20 cellular contexts compared by ENCODE assay signal in genomic region chr18:47826157-47827074, GRCh38.
DNase-seq lines count a peak whose midpoint lies in the region; ATAC-seq and TF ChIP-seq lines count a peak whose summit lies in the region.
"Had no signal": no experiment of that assay in that cellular context is flagged by ENCODE, and none has a peak within 500 bp of the region (broad histone marks: within the 10 kb centered on the region; RNA-seq: fewer than 3 reads in every experiment).

No MANE protein-coding gene starts in this region.

- no peak overlapping the region for H3K4me3 ChIP-seq in colonic mucosa
- no peak overlapping the region for H3K4me3 ChIP-seq in mucosa of descending colon
- H3K4me3 ChIP-seq: BLaER1 treated with 17β-estradiol and CSF1 and Interleukin-3, amounts not matched to agents 10 nM and 100 nM; GM23248; ovary; stomach; tibial nerve had no signal

- no peak overlapping the region for H3K27ac ChIP-seq in colonic mucosa
- H3K27ac ChIP-seq: BLaER1 treated with 17β-estradiol and CSF1 and Interleukin-3, amounts not matched to agents 10 nM and 100 nM; GM23248; HL-60; ovary; stomach; tibial nerve had no signal

- intact Hi-C loops in colonic mucosa (cut with DNase I) (no loop called here), mucosa of descending colon (cut with DNase I, micrococcal nuclease) (no loop called here)

- ATAC-seq in mucosa of descending colon (peak; percentile 75), HG03457 (IDR thresholded peaks at IDR 0.05; ENCODE audit: unreplicated experiment) (no peak)
- no peak for ATAC-seq in stimulated activated naive CD8-positive, alpha-beta T cell treated with anti-CD3 and anti-CD28 coated beads, Interleukin-15, Interleukin-2, amounts not matched to agents 100 U/mL and 50 U/mL, for 24 hours
- ATAC-seq: SK-N-SH treated with all-trans-retinoic acid at 6 μM for 48 hours had no signal

- DNase-seq in DMS79 (lab: John Stamatoyannopoulos, UW) (peak; percentile 81), KBM-7 (peak; percentile 26), colonic mucosa (peak; percentile 22), mucosa of descending colon (peak in 1 of 3 donors; percentile 30)
- DNase-seq in stimulated activated naive CD8-positive, alpha-beta T cell treated with anti-CD3 and anti-CD28 coated beads, Interleukin-15, Interleukin-2, amounts not matched to agents 100 U/mL and 50 U/mL, for 24 hours, result no peak
- no peak for DNase-seq in activated CD4-positive, alpha-beta T cell treated with anti-CD3 and anti-CD28 coated beads for 48 hours
- DNase-seq: activated naive CD4-positive, alpha-beta T cell treated with Interleukin-2 at 50 U/mL for 16 hours; DND-41; GM23248; islet precursor cell; NCI-H1092; NCI-H2081; NCI-H774; ovary; stomach had no signal

- H3K4me1 ChIP-seq in colonic mucosa (no peaks in the 10 kb centered on the region), mucosa of descending colon (ENCODE audit: low read depth) (no peaks in the 10 kb centered on the region)
- H3K4me1 ChIP-seq: BLaER1 treated with 17β-estradiol and CSF1 and Interleukin-3, amounts not matched to agents 10 nM and 100 nM; stomach; tibial nerve had no signal

- H3K9ac ChIP-seq in colonic mucosa (ENCODE audit: low read depth in 2 of 2, low read length in 2 of 2), result no peak overlapping the region
- H3K9ac ChIP-seq: BLaER1 treated with 17β-estradiol and CSF1 and Interleukin-3, amounts not matched to agents 10 nM and 100 nM; GM23248 had no signal

- H3K36me3 ChIP-seq in colonic mucosa, result no peaks in the 10 kb centered on the region
- H3K36me3 ChIP-seq in mucosa of descending colon (ENCODE audit: low read depth), result no peaks in the 10 kb centered on the region
- H3K36me3 ChIP-seq: ovary had no signal

- no peaks in the 10 kb centered on the region for H3K27me3 ChIP-seq in colonic mucosa
- H3K27me3 ChIP-seq: BLaER1 treated with 17β-estradiol and CSF1 and Interleukin-3, amounts not matched to agents 10 nM and 100 nM; ovary; stomach; tibial nerve had no signal

- in situ Hi-C loops in KBM-7 (cut with MboI; ENCODE audit: low pct_unique_long_range_greater_than_20kb, low sequenced_read_pairs), result no loop called here

- H3K9me3 ChIP-seq in colonic mucosa, result no peaks in the 10 kb centered on the region
- H3K9me3 ChIP-seq in mucosa of descending colon, result no peaks in the 10 kb centered on the region
- H3K9me3 ChIP-seq: ovary, stomach, tibial nerve had no signal

- no peak for TF ChIP-seq CTCF in colonic mucosa (IDR thresholded peaks at IDR 0.05)
- no peak for TF ChIP-seq CTCF in mucosa of descending colon (IDR thresholded peaks at IDR 0.05)

Comparison
In these comparisons a context has a peak if more than half of its experiments do, and no peak if none do; other contexts are left out.
1. DNase-seq: peak in DMS79 (single experiment), KBM-7 (single experiment) and colonic mucosa (single experiment); none in stimulated activated naive CD8-positive, alpha-beta T cell treated with anti-CD3 and anti-CD28 coated beads, Interleukin-15, Interleukin-2, amounts not matched to agents 100 U/mL and 50 U/mL, for 24 hours (single experiment) and activated CD4-positive, alpha-beta T cell treated with anti-CD3 and anti-CD28 coated beads for 48 hours (single experiment).